Comparison of ENCODE assay signal across 32 cellular contexts in the genomic region with DNA sequence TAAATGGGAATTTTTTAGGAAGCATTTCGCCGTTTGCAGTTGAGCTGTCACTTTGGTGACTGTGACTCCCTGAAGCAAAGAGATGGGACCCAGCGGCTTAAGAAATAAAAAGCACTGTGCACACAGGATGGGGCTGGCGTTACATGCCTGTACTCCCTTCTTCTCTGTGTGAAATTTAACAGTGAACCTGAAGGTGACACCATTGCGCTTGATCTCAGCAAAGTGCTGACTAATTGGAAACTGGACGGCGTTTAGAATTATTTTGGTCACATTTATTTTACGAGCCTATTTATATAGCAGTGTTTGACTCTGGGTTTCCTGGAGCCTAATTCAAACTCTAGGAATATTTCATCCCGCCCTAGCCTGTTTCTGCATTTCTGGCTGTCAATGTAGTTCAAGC.
"Had no signal": no experiment of that assay in that cellular context is flagged by ENCODE, and none has a peak within 500 bp of the region (broad histone marks: within the 10 kb centered on the region; RNA-seq: fewer than 3 reads in every experiment).

No MANE protein-coding gene starts in this region.

- H3K27me3 ChIP-seq: brain microvascular endothelial cell had no signal

- H3K4me3 ChIP-seq: SJCRH30, SK-N-MC had no signal

- FAIRE-seq: colon had no signal

- H3K27ac ChIP-seq: brain microvascular endothelial cell, SJCRH30, SK-N-MC had no signal

- H3K9me3 ChIP-seq: SJCRH30 had no signal

- DNase-seq: activated CD4-positive, alpha-beta T cell treated with anti-CD3 and anti-CD28 coated beads, Interleukin-2, amount 10 ng/mL, durations not matched to agents 24 days and 14 days; activated CD4-positive, alpha-beta T cell treated with anti-CD3 and anti-CD28 coated beads, Interleukin-2, amount 50 U/mL, for 4 hours; activated CD8-positive, alpha-beta T cell treated with anti-CD3 and anti-CD28 coated beads for 36 hours; activated effector memory CD4-positive, alpha-beta T cell treated with anti-CD3 and anti-CD28 coated beads, Interleukin-2, amount 50 U/mL, for 16 hours; activated naive CD4-positive, alpha-beta T cell; activated naive CD4-positive, alpha-beta T cell treated with anti-CD3 and anti-CD28 coated beads, Interleukin-2, amount 50 U/mL, for 16 hours; activated naive CD8-positive, alpha-beta T cell treated with anti-CD3 and anti-CD28 coated beads for 36 hours; activated T-cell treated with anti-CD3 and anti-CD28 coated beads, Interleukin-2, amount 50 U/mL, for 1 hour; activated T-cell treated with anti-CD3 and anti-CD28 coated beads, Interleukin-2, amount 50 U/mL, for 72 hours; amniotic stem cell; aorta; brain microvascular endothelial cell; central memory CD4-positive, alpha-beta T cell; MM.1S; MV-4-11; NCI-H1105; NCI-H1436; NCI-H1694; NCI-H1930; NCI-H2081 treated with DMSO at 0.1 percent for 48 hours; NCI-H226; NCI-H446 treated with DMSO at 0.1 percent for 48 hours; NCI-H524; NCI-H69; NCI-H82; OCI-M1; SHP77; SJCRH30; T1000 had no signal

- ATAC-seq: activated CD8-positive, alpha-beta T cell treated with anti-CD3 and anti-CD28 coated beads for 36 hours; activated T-cell treated with anti-CD3 and anti-CD28 coated beads, Interleukin-2, amount 50 U/mL, for 72 hours; activated T-helper 17 cell treated with anti-CD3 and anti-CD28 coated beads, Interleukin-2, amount 50 U/mL, for 72 hours had no signal

- H3K4me1 ChIP-seq: SJCRH30 had no signal

- H3K36me3 ChIP-seq: brain microvascular endothelial cell, SJCRH30 had no signal
